In the genomic region with DNA sequence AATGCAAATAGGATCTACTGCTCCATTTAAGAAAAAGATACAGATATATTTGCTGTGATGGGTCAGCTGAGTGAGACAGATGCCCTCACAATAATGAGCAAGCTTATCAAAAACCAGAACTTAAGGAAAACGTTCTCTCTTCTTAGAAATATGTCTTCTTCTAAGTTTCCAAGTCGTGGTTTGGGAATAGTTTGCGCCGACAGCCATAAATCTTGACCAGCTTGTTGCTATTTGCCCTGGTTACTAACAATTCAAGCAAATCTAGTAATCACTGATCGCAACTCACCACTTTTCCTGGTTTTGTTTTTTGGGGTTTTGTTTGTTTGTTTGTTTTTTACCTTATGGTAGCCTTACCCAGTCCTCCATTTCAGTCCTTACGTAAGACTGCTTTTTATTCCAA, we compare ENCODE assay signal across 18 cellular contexts.
A peak's percentile ranks its signal among the peaks of the same experiment; 100 is the strongest.
DNase-seq lines count a peak whose midpoint lies in the region; ATAC-seq and TF ChIP-seq lines count a peak whose summit lies in the region.
"Had no signal": no experiment of that assay in that cellular context is flagged by ENCODE, and none has a peak within 500 bp of the region (broad histone marks: within the 10 kb centered on the region; RNA-seq: fewer than 3 reads in every experiment).

No MANE protein-coding gene starts in this region.

- 83 to 93% methylated on average over 2 to 4 of the region's 6 CpGs for WGBS in mesodermal cell (ENCODE audit: insufficient coverage in 2 of 2), 2 experiments
- WGBS in trophoblast cell (ENCODE audit: extremely low coverage, insufficient coverage, insufficient read length), result no CpG with 5 or more reads among the region's 6 CpGs

- H3K9me3 ChIP-seq in mesodermal cell (ENCODE audit: control insufficient read depth, low read length), result no peaks in the 10 kb centered on the region
- no peaks in the 10 kb centered on the region for H3K9me3 ChIP-seq in trophoblast cell (ENCODE audit: insufficient read depth, low read depth, low read length)
- H3K9me3 ChIP-seq: A549, Caco-2, HAP-1 had no signal

- H3K36me3 Mint-ChIP-seq in GM23338 (ENCODE audit: low read depth), result no peaks in the 10 kb centered on the region
- H3K36me3 Mint-ChIP-seq in naive thymus-derived CD8-positive, alpha-beta T cell, result no peaks in the 10 kb centered on the region
- H3K36me3 Mint-ChIP-seq: CD4-positive, alpha-beta memory T cell had no signal

- no peak overlapping the region for H4K8ac ChIP-seq in trophoblast cell (ENCODE audit: low read depth, low read length)

- H3K4me3 ChIP-seq in GM23338 (no peak overlapping the region), mesodermal cell (ENCODE audit: extremely low read depth, insufficient read depth, low read length, poor library complexity, severe bottlenecking) (no peak overlapping the region), trophoblast cell (ENCODE audit: low read depth, low read length) (no peak overlapping the region)
- H3K4me3 ChIP-seq: A549, HAP-1 had no signal

- H2AK5ac ChIP-seq in trophoblast cell (ENCODE audit: low read length), result no peak overlapping the region

- H3F3A ChIP-seq in GM23338 (replicated peaks; ENCODE audit: low read depth), result no peaks in the 10 kb centered on the region

- H3K4me1 ChIP-seq in GM23338 (ENCODE audit: insufficient read depth) (no peaks in the 10 kb centered on the region), mesodermal cell (ENCODE audit: control insufficient read depth, insufficient read depth, low read length, poor library complexity, severe bottlenecking) (peaks cover 11% of the 10 kb centered on the region), trophoblast cell (ENCODE audit: control insufficient read depth in 1 of 2, insufficient read depth in 2 of 2, low read length in 2 of 2) (peaks cover 6 to 10% of the 10 kb centered on the region in 2 experiments)
- H3K4me1 ChIP-seq: A549, Caco-2, HAP-1 had no signal

- no peak overlapping the region for H3K27ac Mint-ChIP-seq in GM23338
- H3K27ac Mint-ChIP-seq in naive thymus-derived CD8-positive, alpha-beta T cell, result no peak overlapping the region
- H3K27ac Mint-ChIP-seq: CD4-positive, alpha-beta memory T cell had no signal

- no peak overlapping the region for H4K12ac ChIP-seq in trophoblast cell (ENCODE audit: low read depth, low read length)

- no peaks in the 10 kb centered on the region for H3K9me3 Mint-ChIP-seq in GM23338
- H3K9me3 Mint-ChIP-seq in naive thymus-derived CD8-positive, alpha-beta T cell, result no peaks in the 10 kb centered on the region
- H3K9me3 Mint-ChIP-seq: CD4-positive, alpha-beta memory T cell had no signal

- no peak overlapping the region for H3K4ac ChIP-seq in trophoblast cell (ENCODE audit: low read depth, low read length)

- no peaks in the 10 kb centered on the region for H4K20me1 ChIP-seq in GM23338 (replicated peaks; ENCODE audit: insufficient read depth)

- H3K4me2 ChIP-seq in GM23338 (no peak overlapping the region), trophoblast cell (ENCODE audit: low read length) (no peak overlapping the region)
- H3K4me2 ChIP-seq: A549 had no signal

- POLR2A ChIA-PET in naive thymus-derived CD8-positive, alpha-beta T cell (lab: Charles Lee), result no interaction called here

- no peaks in the 10 kb centered on the region for H3K4me1 Mint-ChIP-seq in GM23338
- H3K4me1 Mint-ChIP-seq in naive thymus-derived CD8-positive, alpha-beta T cell, result no peaks in the 10 kb centered on the region
- H3K4me1 Mint-ChIP-seq: CD4-positive, alpha-beta memory T cell had no signal

- no peaks in the 10 kb centered on the region for H3K27me3 Mint-ChIP-seq in GM23338 (ENCODE audit: insufficient read depth, low read depth, poor library complexity)
- H3K27me3 Mint-ChIP-seq in naive thymus-derived CD8-positive, alpha-beta T cell, result peaks cover 0 to 1% (median 0%) of the 10 kb centered on the region in 5 donors
- H3K27me3 Mint-ChIP-seq: CD4-positive, alpha-beta memory T cell had no signal

- H3K36me3 ChIP-seq in GM23338 (ENCODE audit: insufficient read depth) (no peaks in the 10 kb centered on the region), mesodermal cell (ENCODE audit: control insufficient read depth, insufficient read depth, low read length) (no peaks in the 10 kb centered on the region), trophoblast cell (ENCODE audit: control insufficient read depth in 1 of 2, insufficient read depth in 2 of 2, low read length in 2 of 2) (no peaks in the 10 kb centered on the region)
- H3K36me3 ChIP-seq: HAP-1 had no signal

- TF ChIP-seq CTCF in GM23338 (conservative IDR thresholded peaks at IDR 0.05; ENCODE audit: low read depth in 2 of 2), result no peak

- H2BK5ac ChIP-seq in trophoblast cell (ENCODE audit: low read depth, low read length, poor library complexity), result no peak overlapping the region

- H3K9ac ChIP-seq in trophoblast cell (ENCODE audit: low read length), result no peak overlapping the region

- no peaks in the 10 kb centered on the region for H3K27me3 ChIP-seq in GM23338 (ENCODE audit: insufficient read depth)
- H3K27me3 ChIP-seq in trophoblast cell (ENCODE audit: insufficient read depth, low read length), result no peaks in the 10 kb centered on the region

- no peak overlapping the region for H3K18ac ChIP-seq in trophoblast cell (ENCODE audit: low read length)

- no peaks in the 10 kb centered on the region for H3K79me2 ChIP-seq in GM23338 (replicated peaks; ENCODE audit: insufficient read depth)
- H3K79me2 ChIP-seq in trophoblast cell (ENCODE audit: control insufficient read depth, insufficient read depth, low read length, poor library complexity), result peaks cover 2% of the 10 kb centered on the region

- H3K4me3 Mint-ChIP-seq in GM23338, result no peak overlapping the region
- H3K4me3 Mint-ChIP-seq in naive thymus-derived CD8-positive, alpha-beta T cell, result no peak overlapping the region
- H3K4me3 Mint-ChIP-seq: CD4-positive, alpha-beta memory T cell had no signal

- H3K14ac ChIP-seq in trophoblast cell (ENCODE audit: low read length), result peak overlapping the region; percentile 44

- H4K91ac ChIP-seq in trophoblast cell (ENCODE audit: low read depth, low read length), result no peak overlapping the region

- ATAC-seq in GM23338, result no peak
- ATAC-seq in GM21447 (IDR thresholded peaks at IDR 0.05; ENCODE audit: unreplicated experiment), result no peak
- ATAC-seq in naive thymus-derived CD8-positive, alpha-beta T cell, result no peak
- ATAC-seq: A549 had no signal

- no peak for DNase-seq in GM23338 (ENCODE audit: low spot score)
- peak; percentile 77 for DNase-seq in amniotic epithelial cell (ENCODE audit: low read depth)
- DNase-seq in trophoblast cell, result no peak
- no peak for DNase-seq in activated CD4-positive, CD25-positive, alpha-beta regulatory T cell treated with anti-CD3 and anti-CD28 coated beads, Interleukin-2, amount 50 U/mL, for 72 hours
- no peak for DNase-seq in NCI-H187 treated with DMSO at 0.1 percent for 48 hours (lab: John Stamatoyannopoulos, UW)
- no peak for DNase-seq in naive thymus-derived CD8-positive, alpha-beta T cell
- DNase-seq: 8988T; ACHN; C1 segment of cervical spinal cord; Caco-2; CD4-positive, alpha-beta memory T cell; DMS153; DND-41; GOT3 had no signal

- H3K9me2 ChIP-seq in GM23338 (ENCODE audit: insufficient read depth), result no peaks in the 10 kb centered on the region

- H2BK120ac ChIP-seq in trophoblast cell (ENCODE audit: insufficient read depth, low read length, poor library complexity), result peak overlapping the region; percentile 83

- H3K27ac ChIP-seq in GM23338 (ENCODE audit: low read depth) (no peak overlapping the region), mesodermal cell (ENCODE audit: low read depth, low read length, severe bottlenecking) (peak overlapping the region; percentile 33), trophoblast cell (ENCODE audit: low read depth, low read length) (no peak overlapping the region)
- H3K27ac ChIP-seq: A549 had no signal

- H2AFZ ChIP-seq in GM23338 (peak overlapping the region; percentile 59; the same call in 1 of the 2 replicates), trophoblast cell (ENCODE audit: insufficient read depth, low read length, poor library complexity) (no peak overlapping the region)

- peak overlapping the region; percentile 61 for H2BK12ac ChIP-seq in trophoblast cell (ENCODE audit: low read length)

- H3K23ac ChIP-seq in trophoblast cell (ENCODE audit: low read length), result no peak overlapping the region

- H3K79me1 ChIP-seq in trophoblast cell (ENCODE audit: low read length), result peaks cover 16% of the 10 kb centered on the region

TF ChIP-seq in GM23338, 12 proteins besides CTCF, POLR2A, EP300 and RAD21 (continues in another document):
- TF ChIP-seq, protein P1, sequence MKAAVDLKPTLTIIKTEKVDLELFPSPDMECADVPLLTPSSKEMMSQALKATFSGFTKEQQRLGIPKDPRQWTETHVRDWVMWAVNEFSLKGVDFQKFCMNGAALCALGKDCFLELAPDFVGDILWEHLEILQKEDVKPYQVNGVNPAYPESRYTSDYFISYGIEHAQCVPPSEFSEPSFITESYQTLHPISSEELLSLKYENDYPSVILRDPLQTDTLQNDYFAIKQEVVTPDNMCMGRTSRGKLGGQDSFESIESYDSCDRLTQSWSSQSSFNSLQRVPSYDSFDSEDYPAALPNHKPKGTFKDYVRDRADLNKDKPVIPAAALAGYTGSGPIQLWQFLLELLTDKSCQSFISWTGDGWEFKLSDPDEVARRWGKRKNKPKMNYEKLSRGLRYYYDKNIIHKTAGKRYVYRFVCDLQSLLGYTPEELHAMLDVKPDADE (IDR thresholded peaks at IDR 0.05), result no peak
- TF ChIP-seq POLR2AphosphoS5 (IDR thresholded peaks at IDR 0.05; ENCODE audit: low read depth) (no peak), CREB1 (CRISPR knock-in tag; IDR thresholded peaks at IDR 0.05; ENCODE audit: low read depth) (no peak)
